ENCODE assay signal across 8 cellular contexts in the genomic region with DNA sequence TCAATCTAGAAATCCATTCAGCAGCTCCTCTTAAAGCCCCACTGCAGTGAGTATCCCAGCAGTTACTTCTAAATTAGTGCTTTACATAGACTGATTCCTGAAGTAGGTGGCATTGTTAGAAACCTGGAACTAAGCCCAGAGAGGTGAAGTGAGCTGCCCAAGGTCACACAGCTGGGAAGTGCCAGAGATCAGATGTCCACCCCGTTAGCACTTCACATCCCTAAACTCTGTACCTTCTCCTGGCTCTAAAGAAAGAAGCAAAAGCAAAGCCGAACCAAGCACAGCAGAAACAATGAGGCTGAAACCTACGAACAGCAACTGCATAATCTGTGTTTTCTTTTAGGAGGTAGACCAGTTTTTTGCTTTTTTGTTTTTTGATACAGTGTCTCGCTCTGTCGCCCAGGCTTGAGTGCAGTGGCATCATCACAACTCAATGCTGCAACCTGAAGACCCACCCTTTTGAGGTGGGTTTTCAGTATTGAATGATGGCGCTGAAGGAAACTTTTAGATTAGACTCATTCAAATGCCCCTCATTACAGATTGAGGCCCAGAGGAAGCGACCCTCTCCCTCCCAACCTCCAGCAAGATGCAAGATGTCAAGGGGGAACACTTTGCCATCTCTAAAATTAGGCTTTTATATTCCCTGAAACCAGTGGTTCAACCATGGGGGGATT. TPM values are rescaled to one million over a fixed set of nuclear protein-coding genes. Genes with fewer than 3 reads are reported as not detected.
DNase-seq lines count a peak whose midpoint lies in the region; ATAC-seq, FAIRE-seq and TF ChIP-seq lines count a peak whose summit lies in the region.

No MANE protein-coding gene starts in this region.

- intact Hi-C loops in activated CD8-positive, alpha-beta T cell treated with anti-CD3 and anti-CD28 coated beads for 36 hours (cut with micrococcal nuclease): no loop called here
- intact Hi-C loops in right lobe of liver (cut with DNase I) (no loop called here), thyroid gland (cut with DNase I) (loop anchor here (5.0 kb wide), 1 partner anchor 42 kb away; no protein-coding TSS in a partner anchor)

- H3K4me1 ChIP-seq in astrocyte (ENCODE audit: insufficient read depth, low read length) (peaks cover 66% of the 10 kb centered on the region), right lobe of liver (peaks cover 0 to 67% (median 51%) of the 10 kb centered on the region in 4 donors), thyroid gland (peaks cover 68 to 75% of the 10 kb centered on the region in 2 donors)

- H3K27ac Mint-ChIP-seq in activated CD8-positive, alpha-beta T cell treated with anti-CD3 and anti-CD28 coated beads for 36 hours: peak overlapping the region; percentile 95
- no peak overlapping the region for H3K27ac Mint-ChIP-seq in activated CD8-positive, alpha-beta T cell treated with anti-CD3 and anti-CD28 coated beads, Interleukin-2, amount 10 ng/mL, durations not matched to agents 7 days and 5 days
- H3K27ac Mint-ChIP-seq in astrocyte (ENCODE audit: unreplicated experiment): peak overlapping the region; percentile 99

- TF ChIP-seq CTCF in activated CD8-positive, alpha-beta T cell treated with anti-CD3 and anti-CD28 coated beads for 36 hours (IDR thresholded peaks at IDR 0.05): no peak
- TF ChIP-seq CTCF in astrocyte (IDR thresholded peaks at IDR 0.05; ENCODE audit: insufficient read depth, low read depth, low read length): no peak
- TF ChIP-seq CTCF in right lobe of liver (IDR thresholded peaks at IDR 0.05): no peak
- no peak for TF ChIP-seq CTCF in thyroid gland (IDR thresholded peaks at IDR 0.05)

- H4K20me1 ChIP-seq in astrocyte (ENCODE audit: insufficient read depth, low read length): no peaks in the 10 kb centered on the region

- H3K9me3 Mint-ChIP-seq in activated CD8-positive, alpha-beta T cell treated with anti-CD3 and anti-CD28 coated beads for 36 hours: no peaks in the 10 kb centered on the region
- H3K9me3 Mint-ChIP-seq in activated CD8-positive, alpha-beta T cell treated with anti-CD3 and anti-CD28 coated beads, Interleukin-2, amount 10 ng/mL, durations not matched to agents 7 days and 5 days (ENCODE audit: insufficient read depth): no peaks in the 10 kb centered on the region
- H3K9me3 Mint-ChIP-seq in astrocyte (ENCODE audit: unreplicated experiment): no peaks in the 10 kb centered on the region

- DNase-seq in activated CD8-positive, alpha-beta T cell treated with anti-CD3 and anti-CD28 coated beads for 36 hours: no peak
- DNase-seq in activated CD8-positive, alpha-beta T cell treated with anti-CD3 and anti-CD28 coated beads, Interleukin-2, amount 10 ng/mL, durations not matched to agents 7 days and 5 days: no peak
- DNase-seq in astrocyte (ENCODE audit: low read depth) (no peak), right lobe of liver (peak in 1 of 3 donors; percentile 23), thyroid gland (peak in 1 of 2 donors; percentile 58), HEK293T (ENCODE audit: extremely low spot score) (no peak), GOT3 (lab: John Stamatoyannopoulos, UW) (no peak)

- peaks cover 34% of the 10 kb centered on the region for H3K4me1 Mint-ChIP-seq in activated CD8-positive, alpha-beta T cell treated with anti-CD3 and anti-CD28 coated beads for 36 hours (ENCODE audit: low read depth)
- peaks cover 52% of the 10 kb centered on the region for H3K4me1 Mint-ChIP-seq in activated CD8-positive, alpha-beta T cell treated with anti-CD3 and anti-CD28 coated beads, Interleukin-2, amount 10 ng/mL, durations not matched to agents 7 days and 5 days (ENCODE audit: low read depth)
- H3K4me1 Mint-ChIP-seq in astrocyte (ENCODE audit: low read depth, unreplicated experiment): peaks cover 67% of the 10 kb centered on the region

- ATAC-seq in activated CD8-positive, alpha-beta T cell treated with anti-CD3 and anti-CD28 coated beads for 36 hours: no peak
- ATAC-seq in activated CD8-positive, alpha-beta T cell treated with anti-CD3 and anti-CD28 coated beads, Interleukin-2, amount 10 ng/mL, durations not matched to agents 7 days and 5 days: no peak
- ATAC-seq in right lobe of liver (peak in 2 of 4 donors; percentile 2 to 13), HG02642 (IDR thresholded peaks at IDR 0.05; ENCODE audit: poor library complexity, unreplicated experiment) (no peak)

- H3K9me3 ChIP-seq in astrocyte (ENCODE audit: insufficient read depth, low read depth, low read length) (no peaks in the 10 kb centered on the region), right lobe of liver (no peaks in the 10 kb centered on the region), thyroid gland (no peaks in the 10 kb centered on the region)

- peaks cover 18% of the 10 kb centered on the region for H3K79me2 ChIP-seq in astrocyte (ENCODE audit: insufficient read depth, low read length)

- CTCF ChIA-PET in activated CD8-positive, alpha-beta T cell treated with anti-CD3 and anti-CD28 coated beads for 36 hours (lab: Charles Lee): interaction anchor here (1.0 to 13.7 kb wide), 4 partner anchors 13 to 163 kb away, joined by 5 to 151 read pairs (median 52); no protein-coding TSS in a partner anchor
- CTCF ChIA-PET in activated CD8-positive, alpha-beta T cell treated with anti-CD3 and anti-CD28 coated beads, Interleukin-2, amount 10 ng/mL, durations not matched to agents 7 days and 5 days (lab: Charles Lee): interaction anchor here (1.2 to 16.3 kb wide), 5 partner anchors 10 to 261 kb away, joined by 4 to 206 read pairs (median 5); no protein-coding TSS in a partner anchor
- CTCF ChIA-PET in HEK293T (lab: Yijun Ruan, JAX): interaction anchor here (0.5 to 1.3 kb wide), 4 partner anchors 24 to 1163 kb away, joined by 3 to 8 read pairs (median 4); no protein-coding TSS in a partner anchor

- peak overlapping the region; percentile 71 for H3K4me2 ChIP-seq in astrocyte (ENCODE audit: low read length)

- H3K27ac ChIP-seq in astrocyte (ENCODE audit: low read depth, low read length) (peak overlapping the region; percentile 95), right lobe of liver (peak overlapping the region; percentile 93 to 98 (median 98)), thyroid gland (peak overlapping the region; percentile 99 to 100 (median 100))

- no peak overlapping the region for H2AFZ ChIP-seq in astrocyte (ENCODE audit: low read depth, low read length)

- H3K4me3 ChIP-seq in astrocyte (ENCODE audit: insufficient read depth, low read depth, low read length): no peak overlapping the region
- no peak overlapping the region for H3K4me3 ChIP-seq in right lobe of liver
- no peak overlapping the region for H3K4me3 ChIP-seq in thyroid gland (replicated peaks in 1 of 3)

- H3K27me3 ChIP-seq in astrocyte (ENCODE audit: insufficient read depth, low read length): no peaks in the 10 kb centered on the region
- no peaks in the 10 kb centered on the region for H3K27me3 ChIP-seq in right lobe of liver
- no peaks in the 10 kb centered on the region for H3K27me3 ChIP-seq in thyroid gland

- H3K9ac ChIP-seq in astrocyte (ENCODE audit: low read length): peak overlapping the region; percentile 86

- H3K4me3 Mint-ChIP-seq in activated CD8-positive, alpha-beta T cell treated with anti-CD3 and anti-CD28 coated beads for 36 hours: no peak overlapping the region
- H3K4me3 Mint-ChIP-seq in activated CD8-positive, alpha-beta T cell treated with anti-CD3 and anti-CD28 coated beads, Interleukin-2, amount 10 ng/mL, durations not matched to agents 7 days and 5 days: no peak overlapping the region
- H3K4me3 Mint-ChIP-seq in astrocyte (ENCODE audit: unreplicated experiment): peak overlapping the region; percentile 77

- WGBS in right lobe of liver (ENCODE audit: insufficient coverage, low coverage, low lambda C conversion rate, missing lambda C conversion rate): 60% methylated on average over 7 of the region's 7 CpGs
- 60 to 76% methylated on average over 7 of the region's 7 CpGs for WGBS in thyroid gland, 2 donors

- peaks cover 11% of the 10 kb centered on the region for H3K36me3 Mint-ChIP-seq in activated CD8-positive, alpha-beta T cell treated with anti-CD3 and anti-CD28 coated beads for 36 hours (ENCODE audit: low read depth)
- peaks cover 14% of the 10 kb centered on the region for H3K36me3 Mint-ChIP-seq in activated CD8-positive, alpha-beta T cell treated with anti-CD3 and anti-CD28 coated beads, Interleukin-2, amount 10 ng/mL, durations not matched to agents 7 days and 5 days (ENCODE audit: low read depth)
- no peaks in the 10 kb centered on the region for H3K36me3 Mint-ChIP-seq in astrocyte (ENCODE audit: low read depth, unreplicated experiment)

- POLR2A ChIA-PET in activated CD8-positive, alpha-beta T cell treated with anti-CD3 and anti-CD28 coated beads for 36 hours (lab: Charles Lee): interaction anchor here (1.0 to 2.8 kb wide), 4 partner anchors 9 to 42 kb away, joined by 3 to 11 read pairs (median 4); no protein-coding TSS in a partner anchor
- POLR2A ChIA-PET in activated CD8-positive, alpha-beta T cell treated with anti-CD3 and anti-CD28 coated beads, Interleukin-2, amount 10 ng/mL, durations not matched to agents 7 days and 5 days (lab: Charles Lee): interaction anchor here (0.6 to 1.2 kb wide), 2 partner anchors 96 to 142 kb away, joined by 3 to 4 read pairs; a partner anchor contains a TSS
- POLR2A ChIA-PET in HEK293T (lab: Yijun Ruan, JAX): interaction anchor here (1.0 to 3.7 kb wide), 12 partner anchors 9 to 142 kb away, joined by 3 to 18 read pairs (median 5); a partner anchor contains a TSS

- no peak for TF ChIP-seq POLR2A in right lobe of liver (IDR thresholded peaks at IDR 0.05)
- TF ChIP-seq POLR2A in thyroid gland (IDR thresholded peaks at IDR 0.05): no peak

- H3K36me3 ChIP-seq in astrocyte (ENCODE audit: insufficient read depth, low read length) (no peaks in the 10 kb centered on the region), right lobe of liver (no peaks in the 10 kb centered on the region), thyroid gland (no peaks in the 10 kb centered on the region)

- H3K27me3 Mint-ChIP-seq in activated CD8-positive, alpha-beta T cell treated with anti-CD3 and anti-CD28 coated beads for 36 hours: no peaks in the 10 kb centered on the region
- H3K27me3 Mint-ChIP-seq in activated CD8-positive, alpha-beta T cell treated with anti-CD3 and anti-CD28 coated beads, Interleukin-2, amount 10 ng/mL, durations not matched to agents 7 days and 5 days (ENCODE audit: low read depth): no peaks in the 10 kb centered on the region
- H3K27me3 Mint-ChIP-seq in astrocyte (ENCODE audit: low read depth, unreplicated experiment): no peaks in the 10 kb centered on the region

- no peak for FAIRE-seq in astrocyte (lab: Jason Lieb, UNC)

TF ChIP-seq in HEK293T, 16 proteins besides CTCF, POLR2A, EP300 and RAD21:
- TF ChIP-seq CTBP1 (IDR thresholded peaks at IDR 0.05; ENCODE audit: borderline replicate concordance) (no peak), FOXA1 (IDR thresholded peaks at IDR 0.05) (no peak)

RNA-seq across cellular contexts. Expression of a gene that starts 3.2 kb away (rescaled TPM):
- total RNA-seq in activated CD8-positive, alpha-beta T cell treated with anti-CD3 and anti-CD28 coated beads for 36 hours: 10 to 100 TPM; 31.9 to 33.4 TPM
- total RNA-seq in activated CD8-positive, alpha-beta T cell treated with anti-CD3 and anti-CD28 coated beads, Interleukin-2, amount 10 ng/mL, durations not matched to agents 7 days and 5 days: 10 to 100 TPM; 44.3 to 44.7 TPM
- total RNA-seq in astrocyte (43.9 and 45.8 TPM in 2 replicates), right lobe of liver (10 to 100 TPM in 5 of 6 experiments, 1 to 10 TPM in 1; 7.8 to 25.7 (median 13.8) TPM), thyroid gland (10 to 100 TPM; 29.7 to 42.4 (median 30.9) TPM)
